ENCODE assay signal across 22 cellular contexts in genomic region chr11:78400116-78400515, GRCh38.
"Had no signal": no experiment of that assay in that cellular context is flagged by ENCODE, and none has a peak within 500 bp of the region (broad histone marks: within the 10 kb centered on the region; RNA-seq: fewer than 3 reads in every experiment).

No MANE protein-coding gene starts in this region.

- H3K9ac ChIP-seq: parathyroid adenoma had no signal

- H3K27ac ChIP-seq: ascending aorta, breast epithelium, coronary artery, gastrocnemius medialis, heart left ventricle, parathyroid adenoma, thyroid gland had no signal

- H2AFZ ChIP-seq: parathyroid adenoma had no signal

- ATAC-seq: activated CD8-positive, alpha-beta T cell treated with anti-CD3 and anti-CD28 coated beads for 36 hours; activated T-cell treated with anti-CD3 and anti-CD28 coated beads, Interleukin-2, amount 50 U/mL, for 4 hours; gastrocnemius medialis; left ventricle myocardium superior; natural killer cell had no signal

- H3K27ac Mint-ChIP-seq: activated B cell treated with CpG ODN at 0.5 μM for 24 hours; activated CD8-positive, alpha-beta T cell treated with anti-CD3 and anti-CD28 coated beads for 36 hours; activated naive CD4-positive, alpha-beta T cell treated with anti-CD3 and anti-CD28 coated beads, Interleukin-2, amount 10 ng/mL, durations not matched to agents 7 days and 5 days; immature natural killer cell; memory B cell; natural killer cell had no signal

- FAIRE-seq: urothelium cell line had no signal

- H3K4me3 ChIP-seq: ascending aorta, breast epithelium, coronary artery, gastrocnemius medialis, heart left ventricle, thyroid gland had no signal

- H3K36me3 Mint-ChIP-seq: immature natural killer cell, natural killer cell had no signal

- H3K36me3 ChIP-seq: ascending aorta, breast epithelium, heart left ventricle, thyroid gland had no signal

- H3K9me3 ChIP-seq: ascending aorta, breast epithelium, gastrocnemius medialis, heart left ventricle, thyroid gland had no signal

- H3K9me3 Mint-ChIP-seq: activated B cell treated with CpG ODN at 0.5 μM for 24 hours; activated CD8-positive, alpha-beta T cell treated with anti-CD3 and anti-CD28 coated beads for 36 hours; activated naive CD4-positive, alpha-beta T cell treated with anti-CD3 and anti-CD28 coated beads, Interleukin-2, amount 10 ng/mL, durations not matched to agents 7 days and 5 days; activated T-cell treated with anti-CD3 and anti-CD28 coated beads, Interleukin-2, amount 50 U/mL, for 4 hours; immature natural killer cell; memory B cell; natural killer cell had no signal

- H3K4me1 ChIP-seq: breast epithelium, gastrocnemius medialis, parathyroid adenoma, thyroid gland had no signal

- DNase-seq: activated B cell treated with CpG ODN at 0.5 μM for 24 hours; activated CD4-positive, alpha-beta T cell treated with anti-CD3 and anti-CD28 coated beads for 48 hours; activated CD8-positive, alpha-beta T cell treated with anti-CD3 and anti-CD28 coated beads for 36 hours; activated naive CD4-positive, alpha-beta T cell treated with anti-CD3 and anti-CD28 coated beads, Interleukin-2, amount 10 ng/mL, durations not matched to agents 7 days and 5 days; activated T-cell treated with anti-CD3 and anti-CD28 coated beads, Interleukin-2, amount 50 U/mL, for 4 hours; erythroblast; gastrocnemius medialis; heart left ventricle; immature natural killer cell; kidney glomerular epithelial cell; left ventricle myocardium superior; natural killer cell; stimulated activated CD8-positive, alpha-beta memory T cell treated with anti-CD3 and anti-CD28 coated beads, Interleukin-4, amount 100 ng/mL, for 48 hours; stimulated activated naive CD4-positive, alpha-beta T cell treated with Interleukin-2 at 50 U/mL for 16 hours; T-helper 1 cell; thyroid gland had no signal

- H3K4me3 Mint-ChIP-seq: activated B cell treated with CpG ODN at 0.5 μM for 24 hours; activated CD8-positive, alpha-beta T cell treated with anti-CD3 and anti-CD28 coated beads for 36 hours; activated naive CD4-positive, alpha-beta T cell treated with anti-CD3 and anti-CD28 coated beads, Interleukin-2, amount 10 ng/mL, durations not matched to agents 7 days and 5 days; activated T-cell treated with anti-CD3 and anti-CD28 coated beads, Interleukin-2, amount 50 U/mL, for 4 hours; immature natural killer cell; memory B cell; natural killer cell had no signal

- H3K27me3 ChIP-seq: ascending aorta, breast epithelium, gastrocnemius medialis, heart left ventricle, thyroid gland had no signal

- H3K27me3 Mint-ChIP-seq: activated B cell treated with CpG ODN at 0.5 μM for 24 hours; activated CD8-positive, alpha-beta T cell treated with anti-CD3 and anti-CD28 coated beads for 36 hours; activated naive CD4-positive, alpha-beta T cell treated with anti-CD3 and anti-CD28 coated beads, Interleukin-2, amount 10 ng/mL, durations not matched to agents 7 days and 5 days; memory B cell had no signal
